In genomic region chr1:228500901-228501871, GRCh38 we compare ENCODE assay signal across 8 cellular contexts. TPM values are rescaled to one million over a fixed set of nuclear protein-coding genes. Genes with fewer than 3 reads are reported as not detected.
A peak's percentile ranks its signal among the peaks of the same experiment; 100 is the strongest.
DNase-seq lines count a peak whose midpoint lies in the region; ATAC-seq and TF ChIP-seq lines count a peak whose summit lies in the region.

No MANE protein-coding gene starts in this region.

- peak; percentile 64 to 95 (median 76) for TF ChIP-seq CTCF in adrenal gland (IDR thresholded peaks at IDR 0.05)
- peak; percentile 55 to 89 (median 68) for TF ChIP-seq CTCF in sigmoid colon (IDR thresholded peaks at IDR 0.05)

- DNase-seq in NCI-H187 (lab: John Stamatoyannopoulos, UW), result peak; percentile 17 to 28
- DNase-seq in NCI-H187 treated with DMSO at 0.1 percent for 48 hours (lab: John Stamatoyannopoulos, UW), result no peak
- peak; percentile 80 for DNase-seq in NCI-H146 (lab: John Stamatoyannopoulos, UW)
- DNase-seq in adrenal gland, result peak; percentile 71 to 91 (median 85)
- peak; percentile 81 to 89 (median 88) for DNase-seq in right cardiac atrium
- DNase-seq in sigmoid colon, result peak; percentile 91

- H3K27ac ChIP-seq in adrenal gland, result no peak overlapping the region
- H3K27ac ChIP-seq in right cardiac atrium (ENCODE audit: low read length), result no peak overlapping the region
- H3K27ac ChIP-seq in sigmoid colon, result no peak overlapping the region

- H3K9me3 ChIP-seq in adrenal gland (replicated peaks in 1 of 3) (no peaks in the 10 kb centered on the region), right cardiac atrium (ENCODE audit: control insufficient read depth, low read length) (no peaks in the 10 kb centered on the region), sigmoid colon (no peaks in the 10 kb centered on the region)

- no peaks in the 10 kb centered on the region for H3K36me3 ChIP-seq in adrenal gland (replicated peaks in 1 of 2)
- H3K36me3 ChIP-seq in sigmoid colon, result peaks cover 0 to 8% (median 0%) of the 10 kb centered on the region in 4 donors

- intact Hi-C loops in adrenal gland (cut with DNase I), result no loop called here
- intact Hi-C loops in right cardiac atrium (cut with DNase I), result loop anchor here in 1 of 4 donors (10.0 kb wide), 1 partner anchor 366 kb away; no protein-coding TSS in a partner anchor
- intact Hi-C loops in sigmoid colon (cut with DNase I), result no loop called here

- no peaks in the 10 kb centered on the region for H3K9me3 Mint-ChIP-seq in T-helper 1 cell treated with Interleukin-12 subunit alpha and Interleukin-12 subunit beta and Interleukin-4 antibody, amounts not matched to agents 30 μg/mL and 1 μg/mL, for 36 hours

- WGBS in adrenal gland, 4 donors, result 24 to 32% (median 27%) methylated on average over 11 to 23 of the region's 23 CpGs
- 26% methylated on average over 23 of the region's 23 CpGs for WGBS in right cardiac atrium
- 26 to 29% methylated on average over 23 of the region's 23 CpGs for WGBS in sigmoid colon, 2 donors

- TF ChIP-seq EP300 in sigmoid colon (IDR thresholded peaks at IDR 0.05), result no peak

- no peaks in the 10 kb centered on the region for H3K27me3 ChIP-seq in adrenal gland
- H3K27me3 ChIP-seq in right cardiac atrium (ENCODE audit: control insufficient read depth, insufficient read depth), result no peaks in the 10 kb centered on the region
- no peaks in the 10 kb centered on the region for H3K27me3 ChIP-seq in sigmoid colon

- peaks cover 21% of the 10 kb centered on the region for H3K36me3 Mint-ChIP-seq in T-helper 1 cell treated with Interleukin-12 subunit alpha and Interleukin-12 subunit beta and Interleukin-4 antibody, amounts not matched to agents 30 μg/mL and 1 μg/mL, for 36 hours (ENCODE audit: low read depth)

- peaks cover 21% of the 10 kb centered on the region for H3K4me1 Mint-ChIP-seq in T-helper 1 cell treated with Interleukin-12 subunit alpha and Interleukin-12 subunit beta and Interleukin-4 antibody, amounts not matched to agents 30 μg/mL and 1 μg/mL, for 36 hours (ENCODE audit: low read depth)

- H3K27me3 Mint-ChIP-seq in T-helper 1 cell treated with Interleukin-12 subunit alpha and Interleukin-12 subunit beta and Interleukin-4 antibody, amounts not matched to agents 30 μg/mL and 1 μg/mL, for 36 hours (ENCODE audit: low read depth), result peaks cover 13% of the 10 kb centered on the region

- no peak for TF ChIP-seq POLR2A in adrenal gland (IDR thresholded peaks at IDR 0.05)
- no peak for TF ChIP-seq POLR2A in sigmoid colon (IDR thresholded peaks at IDR 0.05)

- H3K4me1 ChIP-seq in adrenal gland (replicated peaks in 1 of 2) (peaks cover 0 to 9% of the 10 kb centered on the region in 2 donors), right cardiac atrium (ENCODE audit: control insufficient read depth, insufficient read depth, low read length) (no peaks in the 10 kb centered on the region), sigmoid colon (peaks cover 0 to 9% (median 5%) of the 10 kb centered on the region in 4 donors)

- peak overlapping the region; percentile 18 for H3K27ac Mint-ChIP-seq in T-helper 1 cell treated with Interleukin-12 subunit alpha and Interleukin-12 subunit beta and Interleukin-4 antibody, amounts not matched to agents 30 μg/mL and 1 μg/mL, for 36 hours

- peak overlapping the region in 1 of 4 donors; percentile 30 for H3K4me3 ChIP-seq in adrenal gland
- H3K4me3 ChIP-seq in right cardiac atrium (ENCODE audit: low read length), result peak overlapping the region; percentile 32
- peak overlapping the region in 2 of 4 donors; percentile 8 to 28 for H3K4me3 ChIP-seq in sigmoid colon

- ATAC-seq in HG02884 (IDR thresholded peaks at IDR 0.05; ENCODE audit: unreplicated experiment) (peak; percentile 96), right cardiac atrium (peak; percentile 88 to 93)

- H3K4me3 Mint-ChIP-seq in T-helper 1 cell treated with Interleukin-12 subunit alpha and Interleukin-12 subunit beta and Interleukin-4 antibody, amounts not matched to agents 30 μg/mL and 1 μg/mL, for 36 hours, result peak overlapping the region; percentile 74

RNA-seq across cellular contexts. Expression of gene RNF187, which starts 14.0 kb away (rescaled TPM):
- total RNA-seq in adrenal gland, result 100 to 1,000 TPM in 6 of 8 donors, 10 to 100 TPM in 2; 60.2 to 306 (median 236) TPM
- 100 to 1,000 TPM in 1 of 3 donors, 10 to 100 TPM in 2; 35.3 to 110 (median 40.6) TPM for polyA plus RNA-seq in adrenal gland
- 100 to 1,000 TPM in 2 of 4 donors, 10 to 100 TPM in 2; 80.5 to 113 (median 94.2) TPM for total RNA-seq in right cardiac atrium
- polyA plus RNA-seq in right cardiac atrium, result 34.1 TPM
- total RNA-seq in sigmoid colon, result 10 to 100 TPM; 17.3 to 24.4 (median 22.6) TPM
- 10 to 100 TPM; 23.4 to 39.8 (median 28.2) TPM for polyA plus RNA-seq in sigmoid colon
